17 cellular contexts compared by ENCODE assay signal in genomic region chr1:247905181-247905580, GRCh38. TPM values are rescaled to one million over a fixed set of nuclear protein-coding genes. Genes with fewer than 3 reads are reported as not detected.
DNase-seq lines count a peak whose midpoint lies in the region; ATAC-seq lines count a peak whose summit lies in the region.
"Had no signal": no experiment of that assay in that cellular context is flagged by ENCODE, and none has a peak within 500 bp of the region (broad histone marks: within the 10 kb centered on the region; RNA-seq: fewer than 3 reads in every experiment).

No MANE protein-coding gene starts in this region.

- POLR2A ChIA-PET in activated CD4-positive, alpha-beta T cell treated with anti-CD3 and anti-CD28 coated beads, Interleukin-2, amount 10 ng/mL, durations not matched to agents 7 days and 5 days (lab: Charles Lee), result interaction anchor here (0.6 kb wide), 1 partner anchor 48 kb away, joined by 3 read pairs; the partner anchor contains the start of gene TRIM58
- POLR2A ChIA-PET in naive thymus-derived CD8-positive, alpha-beta T cell (lab: Charles Lee), result no interaction called here

- H3K9me3 Mint-ChIP-seq in activated CD4-positive, alpha-beta T cell treated with anti-CD3 and anti-CD28 coated beads, Interleukin-2, amount 10 ng/mL, durations not matched to agents 7 days and 5 days, result peaks cover 11% of the 10 kb centered on the region
- H3K9me3 Mint-ChIP-seq in activated CD4-positive, alpha-beta T cell treated with anti-CD3 and anti-CD28 coated beads, Interleukin-2, amount 10 ng/mL, durations not matched to agents 24 days and 14 days, result peaks cover 8% of the 10 kb centered on the region
- H3K9me3 Mint-ChIP-seq in naive thymus-derived CD8-positive, alpha-beta T cell, result peaks cover 0 to 27% (median 14%) of the 10 kb centered on the region in 9 donors

- no peak for ATAC-seq in naive thymus-derived CD8-positive, alpha-beta T cell
- ATAC-seq in HG02884 (IDR thresholded peaks at IDR 0.05; ENCODE audit: unreplicated experiment), result no peak
- no peak for ATAC-seq in GM18907 (IDR thresholded peaks at IDR 0.05; ENCODE audit: unreplicated experiment)
- ATAC-seq: PC-3 had no signal

- no peak overlapping the region for H3K4me3 Mint-ChIP-seq in activated CD4-positive, alpha-beta T cell treated with anti-CD3 and anti-CD28 coated beads, Interleukin-2, amount 10 ng/mL, durations not matched to agents 7 days and 5 days
- no peak overlapping the region for H3K4me3 Mint-ChIP-seq in activated CD4-positive, alpha-beta T cell treated with anti-CD3 and anti-CD28 coated beads, Interleukin-2, amount 10 ng/mL, durations not matched to agents 24 days and 14 days
- peak overlapping the region in 6 of 10 donors; percentile 33 to 89 (median 64) for H3K4me3 Mint-ChIP-seq in naive thymus-derived CD8-positive, alpha-beta T cell

- peaks cover 38% of the 10 kb centered on the region for H3K4me1 Mint-ChIP-seq in activated CD4-positive, alpha-beta T cell treated with anti-CD3 and anti-CD28 coated beads, Interleukin-2, amount 10 ng/mL, durations not matched to agents 7 days and 5 days
- H3K4me1 Mint-ChIP-seq in activated CD4-positive, alpha-beta T cell treated with anti-CD3 and anti-CD28 coated beads, Interleukin-2, amount 10 ng/mL, durations not matched to agents 24 days and 14 days, result peaks cover 23% of the 10 kb centered on the region
- peaks cover 4 to 34% (median 18%) of the 10 kb centered on the region in 4 donors for H3K4me1 Mint-ChIP-seq in naive thymus-derived CD8-positive, alpha-beta T cell

- H3K36me3 Mint-ChIP-seq in activated CD4-positive, alpha-beta T cell treated with anti-CD3 and anti-CD28 coated beads, Interleukin-2, amount 10 ng/mL, durations not matched to agents 7 days and 5 days (ENCODE audit: low read depth), result peaks cover 5% of the 10 kb centered on the region
- no peaks in the 10 kb centered on the region for H3K36me3 Mint-ChIP-seq in activated CD4-positive, alpha-beta T cell treated with anti-CD3 and anti-CD28 coated beads, Interleukin-2, amount 10 ng/mL, durations not matched to agents 24 days and 14 days (ENCODE audit: low read depth)
- H3K36me3 Mint-ChIP-seq in naive thymus-derived CD8-positive, alpha-beta T cell, result peaks cover 0 to 9% (median 4%) of the 10 kb centered on the region in 3 donors

- CTCF ChIA-PET in activated CD4-positive, alpha-beta T cell treated with anti-CD3 and anti-CD28 coated beads, Interleukin-2, amount 10 ng/mL, durations not matched to agents 7 days and 5 days (lab: Charles Lee), result no interaction called here

- H3K27me3 Mint-ChIP-seq in activated CD4-positive, alpha-beta T cell treated with anti-CD3 and anti-CD28 coated beads, Interleukin-2, amount 10 ng/mL, durations not matched to agents 7 days and 5 days, result no peaks in the 10 kb centered on the region
- peaks cover 5% of the 10 kb centered on the region for H3K27me3 Mint-ChIP-seq in activated CD4-positive, alpha-beta T cell treated with anti-CD3 and anti-CD28 coated beads, Interleukin-2, amount 10 ng/mL, durations not matched to agents 24 days and 14 days
- H3K27me3 Mint-ChIP-seq in naive thymus-derived CD8-positive, alpha-beta T cell, result no peaks in the 10 kb centered on the region

- intact Hi-C loops in activated CD4-positive, alpha-beta T cell treated with anti-CD3 and anti-CD28 coated beads, Interleukin-2, amount 10 ng/mL, durations not matched to agents 24 days and 14 days (cut with micrococcal nuclease), result loop anchor here (5.0 to 10.0 kb wide), 2 partner anchors 48 to 500 kb away; partner anchors contain the start of gene TRIM58

- DNase-seq in activated CD4-positive, alpha-beta T cell treated with anti-CD3 and anti-CD28 coated beads, Interleukin-2, amount 10 ng/mL, durations not matched to agents 7 days and 5 days, result no peak
- no peak for DNase-seq in activated CD4-positive, alpha-beta T cell treated with anti-CD3 and anti-CD28 coated beads, Interleukin-2, amount 10 ng/mL, durations not matched to agents 24 days and 14 days
- DNase-seq in UCSD-AML1 (lab: John Stamatoyannopoulos, UW; ENCODE audit: unreplicated experiment), result peak; percentile 57
- no peak for DNase-seq in naive thymus-derived CD8-positive, alpha-beta T cell
- DNase-seq: C1 segment of cervical spinal cord, Karpas-422, MG63, NCI-H1092, NCI-H146, NCI-H2081, NCI-H774, PC-3 had no signal

- peak overlapping the region; percentile 52 for H3K27ac Mint-ChIP-seq in activated CD4-positive, alpha-beta T cell treated with anti-CD3 and anti-CD28 coated beads, Interleukin-2, amount 10 ng/mL, durations not matched to agents 7 days and 5 days
- H3K27ac Mint-ChIP-seq in activated CD4-positive, alpha-beta T cell treated with anti-CD3 and anti-CD28 coated beads, Interleukin-2, amount 10 ng/mL, durations not matched to agents 24 days and 14 days, result no peak overlapping the region
- H3K27ac Mint-ChIP-seq in naive thymus-derived CD8-positive, alpha-beta T cell, result peak overlapping the region in 5 of 10 donors; percentile 11 to 43 (median 33)

RNA-seq across cellular contexts. Expression of gene OR2W3, which starts 9.8 kb away (rescaled TPM):
- total RNA-seq in activated CD4-positive, alpha-beta T cell treated with anti-CD3 and anti-CD28 coated beads, Interleukin-2, amount 10 ng/mL, durations not matched to agents 7 days and 5 days, result under 1 TPM; 0.37 to 0.79 TPM
- total RNA-seq in activated CD4-positive, alpha-beta T cell treated with anti-CD3 and anti-CD28 coated beads, Interleukin-2, amount 10 ng/mL, durations not matched to agents 24 days and 14 days, result 0.21 TPM in 1 of 2 replicates, not detected in the other
- total RNA-seq in naive thymus-derived CD8-positive, alpha-beta T cell, result not detected
- polyA plus RNA-seq in naive thymus-derived CD8-positive, alpha-beta T cell, result not detected
- total RNA-seq: A172, H4, NCI-H460 had no signal

RNA-seq across cellular contexts. Expression of gene OR2T8, which starts 14.9 kb away (rescaled TPM):
- total RNA-seq in activated CD4-positive, alpha-beta T cell treated with anti-CD3 and anti-CD28 coated beads, Interleukin-2, amount 10 ng/mL, durations not matched to agents 7 days and 5 days, result under 1 TPM; 0.21 to 0.22 TPM
- total RNA-seq in activated CD4-positive, alpha-beta T cell treated with anti-CD3 and anti-CD28 coated beads, Interleukin-2, amount 10 ng/mL, durations not matched to agents 24 days and 14 days, result not detected in 2 replicates
- not detected for total RNA-seq in naive thymus-derived CD8-positive, alpha-beta T cell
- polyA plus RNA-seq in naive thymus-derived CD8-positive, alpha-beta T cell, result not detected
- total RNA-seq: A172, NCI-H460 had no signal

RNA-seq across cellular contexts. Expression of gene OR2AJ1, which starts 19.5 kb away (rescaled TPM):
- total RNA-seq in activated CD4-positive, alpha-beta T cell treated with anti-CD3 and anti-CD28 coated beads, Interleukin-2, amount 10 ng/mL, durations not matched to agents 7 days and 5 days, result not detected
- not detected in 2 replicates for total RNA-seq in activated CD4-positive, alpha-beta T cell treated with anti-CD3 and anti-CD28 coated beads, Interleukin-2, amount 10 ng/mL, durations not matched to agents 24 days and 14 days
- not detected for total RNA-seq in naive thymus-derived CD8-positive, alpha-beta T cell
- polyA plus RNA-seq in naive thymus-derived CD8-positive, alpha-beta T cell, result not detected
- total RNA-seq: A172, H4, NCI-H460, PC-3 had no signal

RNA-seq across cellular contexts. Expression of gene OR2L8, which starts 43.5 kb away (rescaled TPM):
- under 1 TPM in 1 of 2 experiments, not detected in 1; 0.29 TPM for total RNA-seq in activated CD4-positive, alpha-beta T cell treated with anti-CD3 and anti-CD28 coated beads, Interleukin-2, amount 10 ng/mL, durations not matched to agents 7 days and 5 days
- total RNA-seq in activated CD4-positive, alpha-beta T cell treated with anti-CD3 and anti-CD28 coated beads, Interleukin-2, amount 10 ng/mL, durations not matched to agents 24 days and 14 days, result not detected in 2 replicates
- total RNA-seq in naive thymus-derived CD8-positive, alpha-beta T cell, result under 1 TPM in 1 of 2 experiments, not detected in 1; 0.49 TPM
- polyA plus RNA-seq in naive thymus-derived CD8-positive, alpha-beta T cell, result under 1 TPM in 1 of 3 donors, not detected in 2; 0.43 TPM
- total RNA-seq: A172, H4, NCI-H460, PC-3 had no signal

RNA-seq across cellular contexts. Expression of gene TRIM58, which starts 48.2 kb away (rescaled TPM):
- total RNA-seq in activated CD4-positive, alpha-beta T cell treated with anti-CD3 and anti-CD28 coated beads, Interleukin-2, amount 10 ng/mL, durations not matched to agents 7 days and 5 days, result under 1 TPM; 0.69 to 0.79 TPM
- 0.23 and 0.24 TPM in 2 replicates for total RNA-seq in activated CD4-positive, alpha-beta T cell treated with anti-CD3 and anti-CD28 coated beads, Interleukin-2, amount 10 ng/mL, durations not matched to agents 24 days and 14 days
- under 1 TPM; 0.14 to 0.36 TPM for total RNA-seq in naive thymus-derived CD8-positive, alpha-beta T cell
- under 1 TPM in 2 of 3 donors, not detected in 1; 0.12 to 0.16 TPM for polyA plus RNA-seq in naive thymus-derived CD8-positive, alpha-beta T cell
- total RNA-seq: A172, H4, NCI-H460 had no signal

Comparison
In these comparisons a context has a peak if more than half of its experiments do, and no peak if none do; other contexts are left out.
1. H3K4me3 Mint-ChIP-seq: peak in naive thymus-derived CD8-positive, alpha-beta T cell (6 of 10); none in activated CD4-positive, alpha-beta T cell treated with anti-CD3 and anti-CD28 coated beads, Interleukin-2, amount 10 ng/mL, durations not matched to agents 7 days and 5 days (single experiment) and activated CD4-positive, alpha-beta T cell treated with anti-CD3 and anti-CD28 coated beads, Interleukin-2, amount 10 ng/mL, durations not matched to agents 24 days and 14 days (single experiment).